ENCODE assay signal across 14 cellular contexts in genomic region chr2:122032264-122032645, GRCh38.
DNase-seq lines count a peak whose midpoint lies in the region; ATAC-seq, FAIRE-seq and TF ChIP-seq lines count a peak whose summit lies in the region.
"Had no signal": no experiment of that assay in that cellular context is flagged by ENCODE, and none has a peak within 500 bp of the region (broad histone marks: within the 10 kb centered on the region; RNA-seq: fewer than 3 reads in every experiment).

No MANE protein-coding gene starts in this region.

- H3K4ac ChIP-seq in H1 (replicated peaks; ENCODE audit: insufficient read length, low read depth, low read length): no peak overlapping the region

- no peaks in the 10 kb centered on the region for H3K36me3 ChIP-seq in BLaER1 treated with 17β-estradiol and CSF1 and Interleukin-3, amounts not matched to agents 10 nM and 100 nM
- no peaks in the 10 kb centered on the region for H3K36me3 ChIP-seq in Karpas-422 (ENCODE audit: insufficient read depth, low read length)
- H3K36me3 ChIP-seq in H1 (ENCODE audit: control insufficient read depth in 2 of 4, insufficient read depth in 4 of 4, low read length in 3 of 4): no peaks in the 10 kb centered on the region

- TF ChIP-seq CTCF in H1 (IDR thresholded peaks at IDR 0.05; ENCODE audit: control extremely low read depth in 1 of 3, insufficient read depth in 1 of 3, low read depth in 1 of 3, low read length in 3 of 3) (no peak), osteocyte (IDR thresholded peaks at IDR 0.05) (no peak)

- H3K18ac ChIP-seq in H1 (ENCODE audit: extremely low read depth, low read length): no peak overlapping the region

- no peaks in the 10 kb centered on the region for H3K36me3 Mint-ChIP-seq in osteocyte (ENCODE audit: unreplicated experiment)
- H3K36me3 Mint-ChIP-seq: CD4-positive, CD25-positive, alpha-beta regulatory T cell had no signal

- H3K23me2 ChIP-seq in H1 (ENCODE audit: low read depth, low read length): no peaks in the 10 kb centered on the region

- H3K4me3 Mint-ChIP-seq in osteocyte (ENCODE audit: unreplicated experiment): no peak overlapping the region
- H3K4me3 Mint-ChIP-seq: CD4-positive, CD25-positive, alpha-beta regulatory T cell had no signal

- H2BK5ac ChIP-seq in H1 (ENCODE audit: low read depth, low read length): no peak overlapping the region

- no peak for TF ChIP-seq RAD21 in H1 (IDR thresholded peaks at IDR 0.05 in 1 of 2, conservative IDR thresholded peaks at IDR 0.05 in 1 of 2; ENCODE audit: low read depth in 2 of 2, low read length in 2 of 2)

- no peak for TF ChIP-seq EP300 in H1 (IDR thresholded peaks at IDR 0.05; ENCODE audit: borderline replicate concordance in 1 of 2, low read depth in 2 of 2, low read length in 2 of 2)

- H3K4me2 ChIP-seq in BLaER1 treated with 17β-estradiol and CSF1 and Interleukin-3, amounts not matched to agents 10 nM and 100 nM: peak overlapping the region; percentile 52 to 82 (median 72)
- peak overlapping the region; percentile 11 for H3K4me2 ChIP-seq in Karpas-422 (ENCODE audit: low read depth, low read length, poor library complexity, severe bottlenecking)
- 0 out of 4 replicates have a peak overlapping the region, but pooled peaks of 1 of the 2 experiments have one; percentile 15 for H3K4me2 ChIP-seq in H1 (ENCODE audit: insufficient read depth in 1 of 2, low read depth in 2 of 2, low read length in 2 of 2)
- H3K4me2 ChIP-seq: A549 had no signal

- H3K14ac ChIP-seq in H1 (ENCODE audit: insufficient read length): no peak overlapping the region

- DNase-seq in Karpas-422 (no peak), H1 (ENCODE audit: low read depth in 1 of 2, low spot score in 2 of 2) (no peak), osteocyte (ENCODE audit: extremely low spot score, unreplicated experiment) (peak; percentile 65), KBM-7 (no peak)
- no peak for DNase-seq in activated naive CD4-positive, alpha-beta T cell treated with anti-CD3 and anti-CD28 coated beads, Interleukin-2, amount 50 U/mL, for 16 hours
- DNase-seq: CD4-positive, CD25-positive, alpha-beta regulatory T cell; GF-D8; H7 had no signal

- H3K4me3 ChIP-seq in BLaER1 treated with 17β-estradiol and CSF1 and Interleukin-3, amounts not matched to agents 10 nM and 100 nM: no peak overlapping the region
- H3K4me3 ChIP-seq in Karpas-422 (ENCODE audit: low read length): no peak overlapping the region
- H3K4me3 ChIP-seq in H1 (ENCODE audit: extremely low read depth in 1 of 4, insufficient read depth in 2 of 4, low read depth in 3 of 4, low read length in 4 of 4): no peak overlapping the region
- H3K4me3 ChIP-seq: A549 had no signal

- H2AFZ ChIP-seq in Karpas-422 (ENCODE audit: low read length): no peak overlapping the region
- H2AFZ ChIP-seq in H1 (ENCODE audit: low read length): no peak overlapping the region

- no peaks in the 10 kb centered on the region for H3K27me3 Mint-ChIP-seq in osteocyte (ENCODE audit: unreplicated experiment)

- no peak overlapping the region; the same call in 1 of the 2 replicates for H4K8ac ChIP-seq in H1 (ENCODE audit: extremely low read depth, insufficient read depth, low read length)

- H3K9ac ChIP-seq in BLaER1 treated with 17β-estradiol and CSF1 and Interleukin-3, amounts not matched to agents 10 nM and 100 nM: no peak overlapping the region
- H3K9ac ChIP-seq in Karpas-422 (ENCODE audit: low read length) (no peak overlapping the region), H1 (replicated peaks in 1 of 4; ENCODE audit: extremely low read depth in 1 of 4, low read depth in 3 of 4, low read length in 3 of 4) (no peak overlapping the region)

- no peaks in the 10 kb centered on the region for H3K9me3 Mint-ChIP-seq in osteocyte (ENCODE audit: unreplicated experiment)

- H3K27ac Mint-ChIP-seq in osteocyte (ENCODE audit: unreplicated experiment): no peak overlapping the region

- POLR2A ChIA-PET in H1 (lab: Charles Lee; ENCODE audit: partially characterized antibody): no interaction called here

- H3K9me3 ChIP-seq in BLaER1 treated with 17β-estradiol and CSF1 and Interleukin-3, amounts not matched to agents 10 nM and 100 nM (replicated peaks in 1 of 11): peaks cover 0 to 5% (median 0%) of the 10 kb centered on the region in 11 experiments; a peak in 3 of 22 replicates
- H3K9me3 ChIP-seq in Karpas-422 (ENCODE audit: low read length) (no peaks in the 10 kb centered on the region), H1 (ENCODE audit: insufficient read depth in 2 of 2, low read depth in 1 of 2, low read length in 1 of 2) (no peaks in the 10 kb centered on the region)
- H3K9me3 ChIP-seq: A549 had no signal

- peaks cover 35 to 46% (median 46%) of the 10 kb centered on the region in 10 experiments for H3K4me1 ChIP-seq in BLaER1 treated with 17β-estradiol and CSF1 and Interleukin-3, amounts not matched to agents 10 nM and 100 nM
- peaks cover 39% of the 10 kb centered on the region for H3K4me1 ChIP-seq in Karpas-422 (ENCODE audit: low read length)
- H3K4me1 ChIP-seq in H1 (replicated peaks in 1 of 4; ENCODE audit: control insufficient read depth in 3 of 4, insufficient read depth in 4 of 4, low read length in 3 of 4): peaks cover 3 to 10% (median 7%) of the 10 kb centered on the region in 4 experiments; a peak in 5 of 7 replicates
- H3K4me1 ChIP-seq: A549 had no signal

- H3K27me3 ChIP-seq in BLaER1 treated with 17β-estradiol and CSF1 and Interleukin-3, amounts not matched to agents 10 nM and 100 nM: no peaks in the 10 kb centered on the region
- peaks cover 2% of the 10 kb centered on the region; the same call in 1 of the 2 replicates for H3K27me3 ChIP-seq in Karpas-422 (ENCODE audit: low read length)
- H3K27me3 ChIP-seq in H1 (replicated peaks in 1 of 4; ENCODE audit: control insufficient read depth in 3 of 4, extremely low read depth in 1 of 4, insufficient read depth in 3 of 4, low read length in 3 of 4): no peaks in the 10 kb centered on the region

- no peak for TF ChIP-seq POLR2A in H1 (IDR thresholded peaks at IDR 0.05; ENCODE audit: control extremely low read depth in 1 of 2, low read depth in 2 of 2, low read length in 2 of 2)

- H3K9me2 ChIP-seq in Karpas-422 (replicated peaks; ENCODE audit: insufficient read depth, low read length): no peaks in the 10 kb centered on the region

- no peak overlapping the region for H3K23ac ChIP-seq in H1 (ENCODE audit: insufficient read length)

- in situ Hi-C loops in KBM-7 (cut with MboI; ENCODE audit: low pct_unique_long_range_greater_than_20kb, low sequenced_read_pairs): no loop called here

- WGBS in H1 (ENCODE audit: extremely low coverage in 1 of 2, insufficient coverage in 1 of 2, insufficient read length in 1 of 2, insufficient replicate concordance in 2 of 2, low coverage in 1 of 2, low lambda C conversion rate in 2 of 2, missing lambda C conversion rate in 1 of 2), 2 experiments: 88% methylated on average over 6 of the region's 6 CpGs; no CpG with 5 or more reads in 1 of the 2 experiments

- no peak overlapping the region for H2AK5ac ChIP-seq in H1 (ENCODE audit: low read depth, low read length)

- peak overlapping the region; percentile 52; the same call in 1 of the 2 replicates for H2BK12ac ChIP-seq in H1 (ENCODE audit: low read depth, low read length)

- H4K5ac ChIP-seq in H1 (ENCODE audit: insufficient read length, low read depth, low read length): no peak overlapping the region

- H3K27ac ChIP-seq in BLaER1 treated with 17β-estradiol and CSF1 and Interleukin-3, amounts not matched to agents 10 nM and 100 nM: no peak overlapping the region
- H3K27ac ChIP-seq in Karpas-422 (ENCODE audit: low read length) (no peak overlapping the region), H1 (ENCODE audit: low read depth, low read length) (no peak overlapping the region)
- H3K27ac ChIP-seq: A549 had no signal

- CTCF ChIA-PET in H1 (lab: Charles Lee; ENCODE audit: partially characterized antibody): interaction anchor here (0.8 to 1.3 kb wide), 2 partner anchors 9 to 92 kb away, joined by 3 read pairs; no protein-coding TSS in a partner anchor

- peaks cover 5% of the 10 kb centered on the region for H3K4me1 Mint-ChIP-seq in osteocyte (ENCODE audit: unreplicated experiment)
- H3K4me1 Mint-ChIP-seq: CD4-positive, CD25-positive, alpha-beta regulatory T cell had no signal

- H2BK120ac ChIP-seq in H1 (replicated peaks; ENCODE audit: low read depth, low read length): no peak overlapping the region

- no peak overlapping the region for H3K56ac ChIP-seq in H1 (replicated peaks; ENCODE audit: insufficient read length, low read depth, low read length)

- H3K79me2 ChIP-seq in Karpas-422 (ENCODE audit: low read length) (no peaks in the 10 kb centered on the region), H1 (ENCODE audit: control insufficient read depth in 1 of 2, insufficient read depth in 2 of 2, low read length in 2 of 2) (no peaks in the 10 kb centered on the region)

- H4K20me1 ChIP-seq in BLaER1 treated with 17β-estradiol and CSF1 and Interleukin-3, amounts not matched to agents 10 nM and 100 nM: no peaks in the 10 kb centered on the region
- H4K20me1 ChIP-seq in Karpas-422 (ENCODE audit: insufficient read depth, low read depth, low read length) (peaks cover 2% of the 10 kb centered on the region; the same call in 1 of the 2 replicates), H1 (replicated peaks in 1 of 2; ENCODE audit: control insufficient read depth in 1 of 2, insufficient read depth in 2 of 2, low read length in 2 of 2) (no peaks in the 10 kb centered on the region)

- no peak for ATAC-seq in HG02973 (IDR thresholded peaks at IDR 0.05; ENCODE audit: unreplicated experiment)

- FAIRE-seq in H1 (lab: Jason Lieb, UNC): no peak
- FAIRE-seq: A549, GM19239, HepG2, HTR-8/SVneo had no signal

- H2BK15ac ChIP-seq in H1 (ENCODE audit: low read length): peak overlapping the region; percentile 90; the same call in 1 of the 2 replicates

- H2BK20ac ChIP-seq in H1 (ENCODE audit: low read length): peak overlapping the region; percentile 40; the same call in 1 of the 2 replicates

- no peaks in the 10 kb centered on the region for H3K79me1 ChIP-seq in H1 (ENCODE audit: low read depth, low read length)

- H4K91ac ChIP-seq in H1 (replicated peaks; ENCODE audit: insufficient read length, low read length): peak overlapping the region; percentile 25

TF ChIP-seq in H1, 55 proteins besides CTCF, POLR2A, EP300 and RAD21 (continues in another document):
- TF ChIP-seq NANOG (IDR thresholded peaks at IDR 0.05; ENCODE audit: insufficient read depth, low read depth, low read length, poor library complexity, severe bottlenecking) (no peak), POU5F1 (IDR thresholded peaks at IDR 0.05; ENCODE audit: low read depth, low read length) (no peak), RXRA (IDR thresholded peaks at IDR 0.05; ENCODE audit: insufficient read depth, low read depth, low read length) (no peak), SRF (IDR thresholded peaks at IDR 0.05; ENCODE audit: low read depth, low read length) (no peak), BACH1 (IDR thresholded peaks at IDR 0.05; ENCODE audit: low read length) (no peak), E2F6 (IDR thresholded peaks at IDR 0.05) (no peak), PHF8 (conservative IDR thresholded peaks at IDR 0.05; ENCODE audit: low read depth, low read length) (no peak)
